ENCODE assay signal across 25 cellular contexts in the genomic region with DNA sequence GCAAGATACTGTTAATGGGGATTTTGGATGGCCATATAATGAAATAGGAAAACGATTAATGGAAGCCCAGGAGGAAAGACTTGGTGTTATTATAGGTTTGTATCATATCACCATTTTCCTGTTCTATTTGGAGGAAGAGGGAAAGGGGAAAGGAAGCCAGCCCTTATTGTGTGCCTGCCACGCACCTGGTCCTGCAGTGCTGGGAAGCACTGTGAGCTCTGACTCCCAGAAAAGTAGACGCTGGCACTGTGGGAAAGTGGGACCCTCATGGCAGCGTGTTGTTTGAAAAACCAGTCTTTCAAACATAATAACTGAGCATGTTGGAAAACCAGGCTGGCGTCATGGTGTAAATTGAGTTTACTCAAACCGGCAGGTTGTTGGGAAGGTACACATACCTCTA. TPM values are rescaled to one million over a fixed set of nuclear protein-coding genes. Genes with fewer than 3 reads are reported as not detected.
"Had no signal": no experiment of that assay in that cellular context is flagged by ENCODE, and none has a peak within 500 bp of the region (broad histone marks: within the 10 kb centered on the region; RNA-seq: fewer than 3 reads in every experiment).

No MANE protein-coding gene starts in this region.

- DNase-seq: activated CD4-positive, alpha-beta T cell treated with anti-CD3 and anti-CD28 coated beads for 1 hour; activated CD4-positive, alpha-beta T cell treated with anti-CD3 and anti-CD28 coated beads, Interleukin-2, amount 50 U/mL, for 1 hour; activated CD8-positive, alpha-beta T cell treated with anti-CD3 and anti-CD28 coated beads, Interleukin-2, amount 10 ng/mL, durations not matched to agents 7 days and 5 days; activated gamma-delta T cell; activated naive CD4-positive, alpha-beta T cell treated with anti-CD3 and anti-CD28 coated beads, Interleukin-2, amount 50 U/mL, for 16 hours; activated naive CD8-positive, alpha-beta T cell treated with anti-CD3 and anti-CD28 coated beads, Interleukin-2, amount 50 U/mL, for 24 hours; cortex of kidney; effector CD8-positive, alpha-beta T cell; glutamatergic neuron; hippocampal formation; kidney glomerular epithelial cell; left lung; naive thymus-derived CD8-positive, alpha-beta T cell; posterior cingulate gyrus; retina; sigmoid colon; stimulated activated CD4-positive, alpha-beta T cell treated with anti-CD3 and anti-CD28 coated beads, Interleukin-2, amount 100 ng/mL, for 48 hours; stimulated activated CD8-positive, alpha-beta memory T cell treated with anti-CD3 and anti-CD28 coated beads, Interleukin-4, amount 100 ng/mL, for 48 hours; stimulated activated naive CD4-positive, alpha-beta T cell; testis; trophoblast cell; uterus had no signal

- H3K36me3 ChIP-seq: esophagus muscularis mucosa, left lung, neural progenitor cell, sigmoid colon, uterus had no signal

- ATAC-seq: activated CD8-positive, alpha-beta T cell treated with anti-CD3 and anti-CD28 coated beads, Interleukin-2, amount 10 ng/mL, durations not matched to agents 7 days and 5 days; activated naive CD8-positive, alpha-beta T cell treated with anti-CD3 and anti-CD28 coated beads, Interleukin-2, amount 50 U/mL, for 24 hours; left lung; naive thymus-derived CD8-positive, alpha-beta T cell had no signal

- H3K27me3 ChIP-seq: esophagus muscularis mucosa, left lung, neural progenitor cell, sigmoid colon, testis, uterus had no signal

- H3K4me1 ChIP-seq: sigmoid colon, testis, uterus had no signal

- H3K4me2 ChIP-seq: neural progenitor cell had no signal

- H3K9me3 ChIP-seq: esophagus muscularis mucosa, left lung, sigmoid colon, testis, uterus had no signal

- H2AFZ ChIP-seq: neural progenitor cell had no signal

- H3K9ac ChIP-seq: neural progenitor cell had no signal

- H3K4me3 ChIP-seq: esophagus muscularis mucosa, left lung, lung, neural progenitor cell, sigmoid colon, testis, uterus had no signal

- H3K27ac ChIP-seq: esophagus muscularis mucosa, left lung, neural progenitor cell, sigmoid colon, testis, uterus had no signal

RNA-seq across cellular contexts. Expression of a gene that starts 22.0 kb away (rescaled TPM):
- polyA plus RNA-seq: naive thymus-derived CD8-positive, alpha-beta T cell had no signal
